8 cellular contexts compared by ENCODE assay signal in the genomic region with DNA sequence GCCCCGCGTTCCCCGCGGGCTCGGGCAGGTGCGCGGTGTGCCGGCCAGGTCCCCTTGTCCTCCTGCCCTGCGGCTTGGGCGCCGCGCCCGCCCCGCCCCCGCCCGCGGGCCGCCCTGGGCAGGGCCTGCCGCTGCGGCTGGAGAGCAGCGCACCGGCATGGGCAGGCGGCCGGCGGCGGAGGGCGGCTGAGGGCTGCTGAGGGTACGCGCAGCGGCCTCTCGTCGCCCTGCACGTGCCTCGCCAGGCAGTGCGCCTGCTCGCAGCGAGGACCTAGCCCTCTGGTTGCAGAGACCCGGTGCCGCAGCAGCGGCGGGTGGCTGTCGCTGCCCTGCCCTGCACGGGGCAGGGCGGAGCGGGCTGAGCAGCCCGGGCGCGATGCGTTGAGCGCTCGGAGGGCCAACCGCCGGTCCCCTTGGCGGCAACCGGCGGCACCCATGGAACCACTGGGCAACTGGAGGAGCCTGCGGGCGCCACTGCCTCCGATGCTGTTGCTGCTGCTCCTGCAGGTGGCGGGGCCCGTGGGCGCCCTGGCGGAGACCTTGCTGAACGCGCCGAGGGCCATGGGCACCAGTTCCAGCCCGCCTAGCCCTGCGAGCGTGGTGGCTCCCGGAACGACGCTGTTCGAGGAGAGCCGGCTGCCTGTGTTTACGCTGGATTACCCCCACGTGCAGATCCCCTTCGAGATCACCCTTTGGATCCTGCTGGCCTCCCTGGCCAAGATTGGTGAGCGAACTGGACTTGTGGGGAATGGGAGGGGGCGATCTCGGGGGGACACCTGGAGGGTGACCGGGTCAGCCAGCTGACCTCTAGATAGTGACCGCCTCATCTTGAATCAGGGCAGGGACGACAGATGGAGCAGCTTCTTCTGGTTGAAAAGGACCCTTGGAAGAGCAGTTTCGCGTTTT. TPM values are rescaled to one million over a fixed set of nuclear protein-coding genes. Genes with fewer than 3 reads are reported as not detected.
A peak's percentile ranks its signal among the peaks of the same experiment; 100 is the strongest.
DNase-seq lines count a peak whose midpoint lies in the region; ATAC-seq and TF ChIP-seq lines count a peak whose summit lies in the region.

TSS of gene SLC9A2 (plus strand) at position 140 of the 906 bp plus-strand sequence. CDS start at position 436, 296 bp downstream.

- H3K4me1 ChIP-seq in BLaER1 treated with 17β-estradiol and CSF1 and Interleukin-3, amounts not matched to agents 10 nM and 100 nM = peaks cover 8 to 17% (median 16%) of the 10 kb centered on the region in 10 experiments; a peak in 15 of 20 replicates
- H3K4me1 ChIP-seq in cardiac muscle cell (ENCODE audit: low read depth) (peaks cover 6% of the 10 kb centered on the region), trophoblast cell (ENCODE audit: control insufficient read depth in 1 of 2, insufficient read depth in 2 of 2, low read length in 2 of 2) (peaks cover 12 to 14% of the 10 kb centered on the region in 2 experiments)

- H2AK5ac ChIP-seq in trophoblast cell (ENCODE audit: low read length) = no peak within 1 kb of the TSS

- no peaks in the 10 kb centered on the region for H3K36me3 Mint-ChIP-seq in HFFc6 (ENCODE audit: low read depth)
- H3K36me3 Mint-ChIP-seq in activated CD8-positive, alpha-beta memory T cell treated with anti-CD3 and anti-CD28 coated beads, Interleukin-2, amount 10 ng/mL, durations not matched to agents 7 days and 5 days = no peaks in the 10 kb centered on the region

- no peaks in the 10 kb centered on the region for H3K36me3 ChIP-seq in BLaER1 treated with 17β-estradiol and CSF1 and Interleukin-3, amounts not matched to agents 10 nM and 100 nM
- H3K36me3 ChIP-seq in cardiac muscle cell = no peaks in the 10 kb centered on the region
- H3K36me3 ChIP-seq in trophoblast cell (ENCODE audit: control insufficient read depth in 1 of 2, insufficient read depth in 2 of 2, low read length in 2 of 2) = no peaks in the 10 kb centered on the region

- H3K4me2 ChIP-seq in BLaER1 treated with 17β-estradiol and CSF1 and Interleukin-3, amounts not matched to agents 10 nM and 100 nM = peak within 1 kb of the TSS; percentile 89 to 98 (median 93)
- H3K4me2 ChIP-seq in trophoblast cell (ENCODE audit: low read length) = peak within 1 kb of the TSS; percentile 99

- H2BK12ac ChIP-seq in trophoblast cell (ENCODE audit: low read length) = no peak within 1 kb of the TSS

- TF ChIP-seq CTCF in HFFc6 (IDR thresholded peaks at IDR 0.05) (no peak), cardiac muscle cell (IDR thresholded peaks at IDR 0.05; ENCODE audit: low read depth, low read length) (no peak)

- no peak within 1 kb of the TSS for H3K27ac Mint-ChIP-seq in HFFc6
- no peak within 1 kb of the TSS for H3K27ac Mint-ChIP-seq in activated CD8-positive, alpha-beta memory T cell treated with anti-CD3 and anti-CD28 coated beads, Interleukin-2, amount 10 ng/mL, durations not matched to agents 7 days and 5 days

- H3K27me3 ChIP-seq in BLaER1 treated with 17β-estradiol and CSF1 and Interleukin-3, amounts not matched to agents 10 nM and 100 nM = peaks cover 55 to 64% (median 59%) of the 10 kb centered on the region in 11 experiments
- H3K27me3 ChIP-seq in cardiac muscle cell = peaks cover 97% of the 10 kb centered on the region
- H3K27me3 ChIP-seq in trophoblast cell (ENCODE audit: insufficient read depth, low read length) = peaks cover 21% of the 10 kb centered on the region

- H4K20me1 ChIP-seq in BLaER1 treated with 17β-estradiol and CSF1 and Interleukin-3, amounts not matched to agents 10 nM and 100 nM = peaks cover 0 to 21% (median 11%) of the 10 kb centered on the region in 11 experiments; a peak in 9 of 22 replicates

- H3K9ac ChIP-seq in BLaER1 treated with 17β-estradiol and CSF1 and Interleukin-3, amounts not matched to agents 10 nM and 100 nM = peak within 1 kb of the TSS in 3 of 11 experiments; percentile 28 to 43 (median 33); a peak in 5 of 22 replicates
- H3K9ac ChIP-seq in trophoblast cell (ENCODE audit: low read length) = no peak within 1 kb of the TSS

- WGBS in trophoblast cell (ENCODE audit: extremely low coverage, insufficient coverage, insufficient read length) = no CpG with 5 or more reads among the region's 85 CpGs

- no peak within 1 kb of the TSS for H3K23ac ChIP-seq in trophoblast cell (ENCODE audit: low read length)

- H3K4ac ChIP-seq in trophoblast cell (ENCODE audit: low read depth, low read length) = no peak within 1 kb of the TSS

- H3K4me1 Mint-ChIP-seq in HFFc6 (ENCODE audit: low read depth) = peaks cover 9% of the 10 kb centered on the region
- peaks cover 11% of the 10 kb centered on the region for H3K4me1 Mint-ChIP-seq in activated CD8-positive, alpha-beta memory T cell treated with anti-CD3 and anti-CD28 coated beads, Interleukin-2, amount 10 ng/mL, durations not matched to agents 7 days and 5 days

- H2AFZ ChIP-seq in trophoblast cell (ENCODE audit: insufficient read depth, low read length, poor library complexity) = peak within 1 kb of the TSS; percentile 33

- DNase-seq in HFFc6 = no peak
- no peak for DNase-seq in activated CD8-positive, alpha-beta memory T cell treated with anti-CD3 and anti-CD28 coated beads, Interleukin-2, amount 10 ng/mL, durations not matched to agents 7 days and 5 days
- DNase-seq in cardiac muscle cell (ENCODE audit: low read depth in 1 of 2, low spot score in 1 of 2) = peak; percentile 5 to 78
- DNase-seq in trophoblast cell = peak; percentile 6 to 55

- H2BK120ac ChIP-seq in trophoblast cell (ENCODE audit: insufficient read depth, low read length, poor library complexity) = no peak within 1 kb of the TSS

- no peaks in the 10 kb centered on the region for H3K79me1 ChIP-seq in trophoblast cell (ENCODE audit: low read length)

- no peak within 1 kb of the TSS for H3K14ac ChIP-seq in trophoblast cell (ENCODE audit: low read length)

- peak within 1 kb of the TSS; percentile 52 to 70 (median 60) for H3K4me3 ChIP-seq in BLaER1 treated with 17β-estradiol and CSF1 and Interleukin-3, amounts not matched to agents 10 nM and 100 nM
- H3K4me3 ChIP-seq in cardiac muscle cell (peak within 1 kb of the TSS; percentile 54), trophoblast cell (ENCODE audit: low read depth, low read length) (peak within 1 kb of the TSS; percentile 72)

- H3K9me3 Mint-ChIP-seq in HFFc6 = no peaks in the 10 kb centered on the region
- H3K9me3 Mint-ChIP-seq in activated CD8-positive, alpha-beta memory T cell treated with anti-CD3 and anti-CD28 coated beads, Interleukin-2, amount 10 ng/mL, durations not matched to agents 7 days and 5 days (ENCODE audit: low read depth) = no peaks in the 10 kb centered on the region

- H3K18ac ChIP-seq in trophoblast cell (ENCODE audit: low read length) = no peak within 1 kb of the TSS

- peak within 1 kb of the TSS; percentile 71 for H3K4me3 Mint-ChIP-seq in HFFc6
- peak within 1 kb of the TSS; percentile 48 for H3K4me3 Mint-ChIP-seq in activated CD8-positive, alpha-beta memory T cell treated with anti-CD3 and anti-CD28 coated beads, Interleukin-2, amount 10 ng/mL, durations not matched to agents 7 days and 5 days

- H4K91ac ChIP-seq in trophoblast cell (ENCODE audit: low read depth, low read length) = no peak within 1 kb of the TSS

- CTCF ChIA-PET in activated CD8-positive, alpha-beta memory T cell treated with anti-CD3 and anti-CD28 coated beads, Interleukin-2, amount 10 ng/mL, durations not matched to agents 7 days and 5 days (lab: Charles Lee) = no interaction called here

- H2BK5ac ChIP-seq in trophoblast cell (ENCODE audit: low read depth, low read length, poor library complexity) = no peak within 1 kb of the TSS

- no peak within 1 kb of the TSS for H4K12ac ChIP-seq in trophoblast cell (ENCODE audit: low read depth, low read length)

- H4K8ac ChIP-seq in trophoblast cell (ENCODE audit: low read depth, low read length) = no peak within 1 kb of the TSS

- no peak within 1 kb of the TSS for H3K27ac ChIP-seq in BLaER1 treated with 17β-estradiol and CSF1 and Interleukin-3, amounts not matched to agents 10 nM and 100 nM
- H3K27ac ChIP-seq in cardiac muscle cell (no peak within 1 kb of the TSS), trophoblast cell (ENCODE audit: low read depth, low read length) (no peak within 1 kb of the TSS)

- peak; percentile 44 for ATAC-seq in activated CD8-positive, alpha-beta memory T cell treated with anti-CD3 and anti-CD28 coated beads, Interleukin-2, amount 10 ng/mL, durations not matched to agents 7 days and 5 days
- ATAC-seq in HG03025 (IDR thresholded peaks at IDR 0.05; ENCODE audit: low FRiP score, unreplicated experiment) (no peak), GM21529 (IDR thresholded peaks at IDR 0.05; ENCODE audit: unreplicated experiment) (no peak), GM19455 (IDR thresholded peaks at IDR 0.05; ENCODE audit: unreplicated experiment) (no peak)

- peaks cover 0 to 8% (median 0%) of the 10 kb centered on the region in 11 experiments; a peak in 2 of 22 replicates for H3K9me3 ChIP-seq in BLaER1 treated with 17β-estradiol and CSF1 and Interleukin-3, amounts not matched to agents 10 nM and 100 nM (replicated peaks in 1 of 11)
- H3K9me3 ChIP-seq in cardiac muscle cell (ENCODE audit: low read depth) (no peaks in the 10 kb centered on the region), trophoblast cell (ENCODE audit: insufficient read depth, low read depth, low read length) (no peaks in the 10 kb centered on the region)

- no peaks in the 10 kb centered on the region for H3K79me2 ChIP-seq in trophoblast cell (ENCODE audit: control insufficient read depth, insufficient read depth, low read length, poor library complexity)

- H3K27me3 Mint-ChIP-seq in HFFc6 (ENCODE audit: insufficient read depth) = peaks cover 30% of the 10 kb centered on the region
- peaks cover 74% of the 10 kb centered on the region for H3K27me3 Mint-ChIP-seq in activated CD8-positive, alpha-beta memory T cell treated with anti-CD3 and anti-CD28 coated beads, Interleukin-2, amount 10 ng/mL, durations not matched to agents 7 days and 5 days

RNA-seq across cellular contexts. Expression of gene SLC9A2, which starts in this region (rescaled TPM):
- total RNA-seq in HFFc6 (2021; fragmentation: NEBNext Ultra II Directional; extraction: Animal tissue kit (Norgen Biotek cat#: 25700)) = not detected
- total RNA-seq in activated CD8-positive, alpha-beta memory T cell treated with anti-CD3 and anti-CD28 coated beads, Interleukin-2, amount 10 ng/mL, durations not matched to agents 7 days and 5 days = not detected
- total RNA-seq in cardiac muscle cell = 0.18 and 0.39 TPM in 2 replicates
- 0.04 TPM in 1 of 2 replicates, not detected in the other for polyA plus RNA-seq in cardiac muscle cell
- 1.3 and 1.6 TPM in 2 replicates for polyA plus RNA-seq in trophoblast cell (2013)

Comparison
In these comparisons a context has a peak if more than half of its experiments do, and no peak if none do; other contexts are left out.
1. Peak in ATAC-seq in activated CD8-positive, alpha-beta memory T cell treated with anti-CD3 and anti-CD28 coated beads, Interleukin-2, amount 10 ng/mL, durations not matched to agents 7 days and 5 days; RNA of the gene not detected or under 1 TPM.
2. Peak in DNase-seq and H3K4me3 ChIP-seq in cardiac muscle cell; RNA of the gene not detected or under 1 TPM.
3. DNase-seq: peak in trophoblast cell (2 of 2); none in HFFc6 (single experiment) and activated CD8-positive, alpha-beta memory T cell treated with anti-CD3 and anti-CD28 coated beads, Interleukin-2, amount 10 ng/mL, durations not matched to agents 7 days and 5 days (single experiment).
4. Peak in every context shown above with its lines, with median percentiles within 50 percentile points of each other: H3K4me3 ChIP-seq.